1 cellular context compared by ENCODE assay signal in the genomic region with DNA sequence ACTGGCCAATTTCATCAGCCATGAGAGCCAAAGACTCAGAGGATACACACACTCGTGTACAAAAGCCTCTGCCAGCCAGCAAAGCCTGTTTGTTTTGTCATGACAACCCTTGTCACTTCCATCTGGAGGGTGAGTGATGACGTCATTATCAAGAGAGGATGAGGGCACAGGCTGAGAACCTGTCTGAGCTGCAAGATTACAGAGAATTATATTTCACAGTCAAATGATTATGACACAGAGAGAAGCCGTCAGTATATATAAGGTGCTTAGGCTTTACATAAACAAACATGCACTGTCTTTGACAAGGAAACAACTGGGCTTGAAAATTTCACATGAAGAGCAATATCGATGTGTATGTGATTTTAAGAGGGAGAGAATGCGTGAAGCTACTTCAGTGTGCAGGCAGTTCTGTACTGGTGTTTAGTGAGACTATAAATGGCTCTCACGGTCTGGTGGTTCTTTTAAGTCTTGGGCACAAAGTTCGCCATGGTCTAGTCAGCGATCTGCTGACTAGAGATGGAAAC.
TF ChIP-seq lines count a peak whose summit lies in the region.

No MANE protein-coding gene starts in this region.

TF ChIP-seq in GM23338, 12 proteins besides CTCF, POLR2A, EP300 and RAD21 (continued from another document):
- TF ChIP-seq EZH2phosphoT487 (IDR thresholded peaks at IDR 0.05; ENCODE audit: unreplicated experiment) (no peak), JUNB (IDR thresholded peaks at IDR 0.05; ENCODE audit: unreplicated experiment) (no peak), NANOG (IDR thresholded peaks at IDR 0.05; ENCODE audit: borderline replicate concordance) (no peak)
